12 cellular contexts compared by ENCODE assay signal in genomic region chr5:179791881-179792611, GRCh38. TPM values are rescaled to one million over a fixed set of nuclear protein-coding genes. Genes with fewer than 3 reads are reported as not detected.
DNase-seq lines count a peak whose midpoint lies in the region; ATAC-seq and TF ChIP-seq lines count a peak whose summit lies in the region.
"Had no signal": no experiment of that assay in that cellular context is flagged by ENCODE, and none has a peak within 500 bp of the region (broad histone marks: within the 10 kb centered on the region; RNA-seq: fewer than 3 reads in every experiment).

No MANE protein-coding gene starts in this region.

- in situ Hi-C loops in KBM-7 (cut with MboI; ENCODE audit: low pct_unique_long_range_greater_than_20kb, low sequenced_read_pairs), result no loop called here

- peaks cover 0 to 7% (median 0%) of the 10 kb centered on the region in 4 donors for H3K36me3 ChIP-seq in esophagus muscularis mucosa

- no peaks in the 10 kb centered on the region for H3K27me3 ChIP-seq in esophagus muscularis mucosa

- peak; percentile 35 for DNase-seq in KBM-7
- DNase-seq in esophagus muscularis mucosa (ENCODE audit: extremely low spot score), result no peak
- no peak for DNase-seq in sciatic nerve (ENCODE audit: low spot score)
- no peak for DNase-seq in NK-92 (lab: John Stamatoyannopoulos, UW; ENCODE audit: unreplicated experiment)
- DNase-seq in ecto neural progenitor cell (ENCODE audit: low spot score), result no peak
- DNase-seq in NCI-H1930 (lab: John Stamatoyannopoulos, UW), result no peak
- DNase-seq: activated effector memory CD4-positive, alpha-beta T cell treated with Interleukin-2 at 50 U/mL for 16 hours; Calu3; mesendoderm; NCI-H187; PC-3 had no signal

- TF ChIP-seq EP300 in esophagus muscularis mucosa (IDR thresholded peaks at IDR 0.05), result no peak

- TF ChIP-seq CTCF in esophagus muscularis mucosa (IDR thresholded peaks at IDR 0.05), result no peak

- WGBS in esophagus muscularis mucosa, result 54% methylated on average over 6 of the region's 15 CpGs

- intact Hi-C loops in esophagus muscularis mucosa (cut with DNase I), result no loop called here
- intact Hi-C loops in sciatic nerve (cut with DNase I), result no loop called here

- TF ChIP-seq POLR2A in esophagus muscularis mucosa (IDR thresholded peaks at IDR 0.05; ENCODE audit: low read depth), result no peak

- H3K4me3 ChIP-seq in esophagus muscularis mucosa, result no peak overlapping the region

- H3K27ac ChIP-seq in esophagus muscularis mucosa (replicated peaks in 1 of 4), result peak overlapping the region; percentile 50 to 73 (median 66)

- ATAC-seq in sciatic nerve, result peak; percentile 5
- ATAC-seq: PC-3 had no signal

- no peaks in the 10 kb centered on the region for H3K9me3 ChIP-seq in esophagus muscularis mucosa

- H3K4me1 ChIP-seq in esophagus muscularis mucosa, result peaks cover 46 to 56% (median 52%) of the 10 kb centered on the region in 4 donors

RNA-seq across cellular contexts. Expression of gene LTC4S, which starts 1.7 kb away (rescaled TPM):
- 10 to 100 TPM in 3 of 4 donors, 1 to 10 TPM in 1; 7.9 to 15.2 (median 12.8) TPM for total RNA-seq in esophagus muscularis mucosa
- 21.7 TPM for total RNA-seq in sciatic nerve
- total RNA-seq: glomerular endothelial cell had no signal

RNA-seq across cellular contexts. Expression of gene MGAT4B, which starts 14.6 kb away (rescaled TPM):
- total RNA-seq in esophagus muscularis mucosa (10 to 100 TPM; 47.1 to 70.6 (median 59.2) TPM), sciatic nerve (71.7 TPM)

RNA-seq across cellular contexts. Expression of gene SQSTM1, which starts 28.7 kb away (rescaled TPM):
- 100 to 1,000 TPM; 333 to 453 (median 392) TPM for total RNA-seq in esophagus muscularis mucosa
- total RNA-seq in sciatic nerve, result 365 TPM

RNA-seq across cellular contexts. Expression of gene MAML1, which starts 59.4 kb away (rescaled TPM):
- 10 to 100 TPM; 21.4 to 60.9 (median 36.4) TPM for total RNA-seq in esophagus muscularis mucosa
- total RNA-seq in sciatic nerve, result 32.5 TPM
